In genomic region chr2:201414099-201415023, GRCh38 we compare ENCODE assay signal across 8 cellular contexts. TPM values are rescaled to one million over a fixed set of nuclear protein-coding genes. Genes with fewer than 3 reads are reported as not detected.
DNase-seq lines count a peak whose midpoint lies in the region; ATAC-seq, FAIRE-seq and TF ChIP-seq lines count a peak whose summit lies in the region.

No MANE protein-coding gene starts in this region.

- H4K20me1 ChIP-seq in endothelial cell of umbilical vein (replicated peaks; ENCODE audit: control insufficient read depth, extremely low read depth, insufficient read depth, low read length), result no peaks in the 10 kb centered on the region

- H3K4me2 ChIP-seq in endothelial cell of umbilical vein (ENCODE audit: insufficient read depth, low read length), result peak overlapping the region; percentile 89

- peaks cover 7% of the 10 kb centered on the region for H3K9me3 Mint-ChIP-seq in activated CD4-positive, alpha-beta T cell treated with anti-CD3 and anti-CD28 coated beads, Interleukin-2, amount 10 ng/mL, durations not matched to agents 24 days and 14 days

- TF ChIP-seq CTCF in endothelial cell of umbilical vein (IDR thresholded peaks at IDR 0.05; ENCODE audit: extremely low read depth in 1 of 2, insufficient read depth in 1 of 2, low read depth in 1 of 2, low read length in 2 of 2), result no peak

- H3K36me3 Mint-ChIP-seq in activated CD4-positive, alpha-beta T cell treated with anti-CD3 and anti-CD28 coated beads, Interleukin-2, amount 10 ng/mL, durations not matched to agents 24 days and 14 days (ENCODE audit: low read depth), result peaks cover 29% of the 10 kb centered on the region

- no peaks in the 10 kb centered on the region for H3K27me3 ChIP-seq in endothelial cell of umbilical vein (ENCODE audit: control insufficient read depth in 2 of 2, insufficient read depth in 2 of 2, low read length in 2 of 2)

- H3K4me1 ChIP-seq in endothelial cell of umbilical vein (ENCODE audit: control insufficient read depth, extremely low read depth, insufficient read depth, low read length), result peaks cover 37% of the 10 kb centered on the region

- H3K27ac Mint-ChIP-seq in activated CD4-positive, alpha-beta T cell treated with anti-CD3 and anti-CD28 coated beads, Interleukin-2, amount 10 ng/mL, durations not matched to agents 24 days and 14 days, result no peak overlapping the region

- H3K4me3 ChIP-seq in endothelial cell of umbilical vein (replicated peaks in 1 of 3; ENCODE audit: insufficient read depth in 1 of 3, low read depth in 1 of 3, low read length in 3 of 3), result peak overlapping the region in 1 of 3 experiments; percentile 45

- peak; percentile 84 for ATAC-seq in HG03342 (IDR thresholded peaks at IDR 0.05; ENCODE audit: unreplicated experiment)

- dilution Hi-C loops in endothelial cell of umbilical vein (cut with MboI; ENCODE audit: extremely low pct_ligation_motif_present, low sequenced_read_pairs), result no loop called here

- H3K4me3 Mint-ChIP-seq in activated CD4-positive, alpha-beta T cell treated with anti-CD3 and anti-CD28 coated beads, Interleukin-2, amount 10 ng/mL, durations not matched to agents 24 days and 14 days, result no peak overlapping the region

- FAIRE-seq in endothelial cell of umbilical vein (lab: Jason Lieb, UNC), result peak; percentile 33
- FAIRE-seq in urothelium cell line (lab: Jason Lieb, UNC), result no peak

- H3K9me1 ChIP-seq in endothelial cell of umbilical vein (replicated peaks; ENCODE audit: control insufficient read depth, extremely low read depth, insufficient read depth, low read length), result no peaks in the 10 kb centered on the region

- POLR2A ChIA-PET in endothelial cell of umbilical vein (lab: Charles Lee), result no interaction called here

- peak; percentile 64 for DNase-seq in activated CD4-positive, alpha-beta T cell treated with anti-CD3 and anti-CD28 coated beads, Interleukin-2, amount 10 ng/mL, durations not matched to agents 24 days and 14 days
- no peak for DNase-seq in activated CD4-positive, alpha-beta T cell treated with anti-CD3 and anti-CD28 coated beads, Interleukin-2, amount 50 U/mL, for 48 hours
- peak; percentile 80 for DNase-seq in endothelial cell of umbilical vein (ENCODE audit: low read depth, low spot score)
- DNase-seq in superior temporal gyrus (ENCODE audit: extremely low spot score), result peak; percentile 70
- DNase-seq in urothelium cell line (ENCODE audit: low spot score), result no peak
- DNase-seq in mucosa of gallbladder (ENCODE audit: low spot score), result no peak
- DNase-seq in putamen (ENCODE audit: low spot score), result no peak

- no peak overlapping the region for H2AFZ ChIP-seq in endothelial cell of umbilical vein (ENCODE audit: low read depth, low read length)

- peak overlapping the region; percentile 47 for H3K9ac ChIP-seq in endothelial cell of umbilical vein (replicated peaks; ENCODE audit: extremely low read depth, insufficient read depth, low read length)

- peaks cover 5% of the 10 kb centered on the region for H3K4me1 Mint-ChIP-seq in activated CD4-positive, alpha-beta T cell treated with anti-CD3 and anti-CD28 coated beads, Interleukin-2, amount 10 ng/mL, durations not matched to agents 24 days and 14 days

- H3K79me2 ChIP-seq in endothelial cell of umbilical vein (ENCODE audit: control insufficient read depth, insufficient read depth, low read length), result peaks cover 20% of the 10 kb centered on the region

- no peaks in the 10 kb centered on the region for H3K36me3 ChIP-seq in endothelial cell of umbilical vein (ENCODE audit: control insufficient read depth in 2 of 2, extremely low read depth in 1 of 2, insufficient read depth in 2 of 2, low read length in 2 of 2)

- no peak for TF ChIP-seq POLR2A in endothelial cell of umbilical vein (IDR thresholded peaks at IDR 0.05; ENCODE audit: low read depth, low read length)

- H3K27ac ChIP-seq in endothelial cell of umbilical vein (ENCODE audit: insufficient read depth, low read depth, low read length), result peak overlapping the region; percentile 70

- no peaks in the 10 kb centered on the region for H3K9me3 ChIP-seq in endothelial cell of umbilical vein (replicated peaks; ENCODE audit: control insufficient read depth, insufficient read depth, low read length)

- no peaks in the 10 kb centered on the region for H3K27me3 Mint-ChIP-seq in activated CD4-positive, alpha-beta T cell treated with anti-CD3 and anti-CD28 coated beads, Interleukin-2, amount 10 ng/mL, durations not matched to agents 24 days and 14 days

- no TSS peak for BruUV-seq in endothelial cell of umbilical vein (replicated peaks; lab: Mats Ljungman, UMichigan)

- CTCF ChIA-PET in endothelial cell of umbilical vein (lab: Charles Lee), result interaction anchor here (0.6 to 2.5 kb wide), 6 partner anchors 12 to 182 kb away, joined by 3 to 8 read pairs (median 4); partner anchors contain the start of gene STRADB

- intact Hi-C loops in activated CD4-positive, alpha-beta T cell treated with anti-CD3 and anti-CD28 coated beads, Interleukin-2, amount 10 ng/mL, durations not matched to agents 24 days and 14 days (cut with micrococcal nuclease), result loop anchor here (1.0 to 10.0 kb wide), 6 partner anchors 8 to 1220 kb away; partner anchors contain the start of genes FAM117B, STRADB and TRAK2
- intact Hi-C loops in endothelial cell of umbilical vein (cut with micrococcal nuclease), result loop anchor here (1.0 kb wide), 1 partner anchor 37 kb away; the partner anchor contains the start of genes STRADB and TRAK2

TF ChIP-seq in endothelial cell of umbilical vein, 7 proteins besides CTCF, POLR2A, EP300 and RAD21:
- TF ChIP-seq POLR2AphosphoS5 (IDR thresholded peaks at IDR 0.05; ENCODE audit: insufficient read depth, low read depth, low read length) (peak; percentile 71), GATA2 (IDR thresholded peaks at IDR 0.05; ENCODE audit: insufficient read depth, insufficient read length, low read depth, low read length) (peak; percentile 19), JUN (IDR thresholded peaks at IDR 0.05; ENCODE audit: borderline replicate concordance, insufficient read depth, insufficient read length, low read depth) (peak; percentile 17), FOS (IDR thresholded peaks at IDR 0.05; ENCODE audit: borderline replicate concordance, insufficient read depth, low read length) (no peak), EZH2 (IDR thresholded peaks at IDR 0.05; ENCODE audit: borderline replicate concordance, low read depth, low read length, severe bottlenecking) (no peak), MYC (IDR thresholded peaks at IDR 0.05; ENCODE audit: low read depth, low read length) (no peak), MAX (IDR thresholded peaks at IDR 0.05; ENCODE audit: insufficient read depth, insufficient read length) (no peak)

RNA-seq across cellular contexts. Expression of gene TRAK2, which starts 36.9 kb away (rescaled TPM):
- total RNA-seq in activated CD4-positive, alpha-beta T cell treated with anti-CD3 and anti-CD28 coated beads, Interleukin-2, amount 10 ng/mL, durations not matched to agents 24 days and 14 days, result 26.5 and 29.1 TPM in 2 replicates
- total RNA-seq in endothelial cell of umbilical vein (35.7 and 38.5 TPM in 2 replicates), mucosa of gallbladder (63.8 TPM)
- polyA plus RNA-seq in endothelial cell of umbilical vein, result 9.1 and 9.7 TPM in 2 replicates
- polyA plus RNA-seq in endothelial cell of umbilical vein (2011; cell fraction: cytosol; rRNA removed), result 10.7 and 11.1 TPM in 2 replicates
- polyA plus RNA-seq in endothelial cell of umbilical vein (2011; cell fraction: nucleus; rRNA removed), result 14.3 and 15.1 TPM in 2 replicates
- 15.9 and 23.1 TPM in 2 replicates for polyA plus RNA-seq in endothelial cell of umbilical vein (2012)
- 35.1 and 36.8 TPM in 2 replicates for polyA minus RNA-seq in endothelial cell of umbilical vein
- polyA minus RNA-seq in endothelial cell of umbilical vein (2011; cell fraction: cytosol; rRNA and poly(A)+ RNA removed), result 10.1 TPM
- 24.1 and 27.3 TPM in 2 replicates for polyA minus RNA-seq in endothelial cell of umbilical vein (2011; cell fraction: nucleus; rRNA and poly(A)+ RNA removed)

RNA-seq across cellular contexts. Expression of gene STRADB, which starts 37.2 kb away (rescaled TPM):
- total RNA-seq in activated CD4-positive, alpha-beta T cell treated with anti-CD3 and anti-CD28 coated beads, Interleukin-2, amount 10 ng/mL, durations not matched to agents 24 days and 14 days, result 18.5 and 20.1 TPM in 2 replicates
- total RNA-seq in endothelial cell of umbilical vein (16.6 and 16.8 TPM in 2 replicates), mucosa of gallbladder (52.2 TPM)
- 5.3 and 6.9 TPM in 2 replicates for polyA plus RNA-seq in endothelial cell of umbilical vein
- 6.9 and 7.2 TPM in 2 replicates for polyA plus RNA-seq in endothelial cell of umbilical vein (2011; cell fraction: cytosol; rRNA removed)
- polyA plus RNA-seq in endothelial cell of umbilical vein (2011; cell fraction: nucleus; rRNA removed), result 10.5 and 11.7 TPM in 2 replicates
- 12.9 and 15.6 TPM in 2 replicates for polyA plus RNA-seq in endothelial cell of umbilical vein (2012)
- 11.3 and 17.7 TPM in 2 replicates for polyA minus RNA-seq in endothelial cell of umbilical vein
- polyA minus RNA-seq in endothelial cell of umbilical vein (2011; cell fraction: cytosol; rRNA and poly(A)+ RNA removed), result 8.4 TPM
- polyA minus RNA-seq in endothelial cell of umbilical vein (2011; cell fraction: nucleus; rRNA and poly(A)+ RNA removed), result 4.3 and 8.0 TPM in 2 replicates

RNA-seq across cellular contexts. Expression of gene FLACC1, which starts 57.2 kb away (rescaled TPM):
- 1.1 and 1.4 TPM in 2 replicates for total RNA-seq in activated CD4-positive, alpha-beta T cell treated with anti-CD3 and anti-CD28 coated beads, Interleukin-2, amount 10 ng/mL, durations not matched to agents 24 days and 14 days
- total RNA-seq in endothelial cell of umbilical vein (1.4 TPM in 2 replicates), mucosa of gallbladder (3.4 TPM)
- polyA plus RNA-seq in endothelial cell of umbilical vein, result 0.11 and 0.14 TPM in 2 replicates
- polyA plus RNA-seq in endothelial cell of umbilical vein (2011; cell fraction: cytosol; rRNA removed), result 0.15 and 0.21 TPM in 2 replicates
- 1.7 and 1.9 TPM in 2 replicates for polyA plus RNA-seq in endothelial cell of umbilical vein (2011; cell fraction: nucleus; rRNA removed)
- polyA plus RNA-seq in endothelial cell of umbilical vein (2012), result 0.30 and 1.0 TPM in 2 replicates
- polyA minus RNA-seq in endothelial cell of umbilical vein, result 0.19 TPM in 1 of 2 replicates, not detected in the other
- polyA minus RNA-seq in endothelial cell of umbilical vein (2011; cell fraction: cytosol; rRNA and poly(A)+ RNA removed), result not detected
- 1.4 and 1.5 TPM in 2 replicates for polyA minus RNA-seq in endothelial cell of umbilical vein (2011; cell fraction: nucleus; rRNA and poly(A)+ RNA removed)

Comparison
In these comparisons a context has a peak if more than half of its experiments do, and no peak if none do; other contexts are left out.
1. DNase-seq: peak in activated CD4-positive, alpha-beta T cell treated with anti-CD3 and anti-CD28 coated beads, Interleukin-2, amount 10 ng/mL, durations not matched to agents 24 days and 14 days (single experiment), endothelial cell of umbilical vein (single experiment) and superior temporal gyrus (single experiment); none in activated CD4-positive, alpha-beta T cell treated with anti-CD3 and anti-CD28 coated beads, Interleukin-2, amount 50 U/mL, for 48 hours (0 of 2), urothelium cell line (single experiment), mucosa of gallbladder (single experiment) and putamen (single experiment).